Comparison of ENCODE assay signal across 16 cellular contexts in genomic region chr11:70796601-70797000, GRCh38.
DNase-seq lines count a peak whose midpoint lies in the region; ATAC-seq, FAIRE-seq and TF ChIP-seq lines count a peak whose summit lies in the region.
"Had no signal": no experiment of that assay in that cellular context is flagged by ENCODE, and none has a peak within 500 bp of the region (broad histone marks: within the 10 kb centered on the region; RNA-seq: fewer than 3 reads in every experiment).

No MANE protein-coding gene starts in this region.

- H3K4me3 Mint-ChIP-seq in neural progenitor cell: no peak overlapping the region
- no peak overlapping the region for H3K4me3 Mint-ChIP-seq in activated CD4-positive, alpha-beta T cell treated with anti-CD3 and anti-CD28 coated beads, Interleukin-2, amount 10 ng/mL, durations not matched to agents 24 days and 14 days
- H3K4me3 Mint-ChIP-seq: activated naive CD4-positive, alpha-beta T cell treated with anti-CD3 and anti-CD28 coated beads for 36 hours; nephron; T-helper 1 cell treated with Interleukin-12 subunit alpha and Interleukin-12 subunit beta and Interleukin-4 antibody, amounts not matched to agents 30 μg/mL and 1 μg/mL, for 36 hours had no signal

- WGBS in tibial nerve, 2 donors: 80 to 95% methylated on average over 4 to 5 of the region's 5 CpGs

- H3K9me3 ChIP-seq in Karpas-422 (ENCODE audit: low read length): no peaks in the 10 kb centered on the region; the same call in 1 of the 2 replicates
- peaks cover 8% of the 10 kb centered on the region for H3K9me3 ChIP-seq in neural progenitor cell (ENCODE audit: low read depth)
- peaks cover 0 to 54% (median 3%) of the 10 kb centered on the region in 4 donors for H3K9me3 ChIP-seq in tibial nerve

- H3K4me1 ChIP-seq in Karpas-422 (ENCODE audit: low read length) (no peaks in the 10 kb centered on the region), neural progenitor cell (no peaks in the 10 kb centered on the region), tibial nerve (no peaks in the 10 kb centered on the region)
- H3K4me1 ChIP-seq: A549 had no signal

- no peaks in the 10 kb centered on the region; the same call in 1 of the 2 replicates for H3K36me3 ChIP-seq in Karpas-422 (ENCODE audit: insufficient read depth, low read length)
- no peaks in the 10 kb centered on the region for H3K36me3 ChIP-seq in bronchial epithelial cell (ENCODE audit: control insufficient read depth, insufficient read depth, low read length)
- no peaks in the 10 kb centered on the region for H3K36me3 ChIP-seq in neural progenitor cell
- no peaks in the 10 kb centered on the region for H3K36me3 ChIP-seq in tibial nerve

- no peaks in the 10 kb centered on the region for H3F3A ChIP-seq in neural progenitor cell (ENCODE audit: low read depth)

- TF ChIP-seq EP300 in tibial nerve (IDR thresholded peaks at IDR 0.05): no peak

- H3K4me3 ChIP-seq in Karpas-422 (ENCODE audit: low read length) (no peak overlapping the region), bronchial epithelial cell (ENCODE audit: low read depth, low read length) (no peak overlapping the region), neural progenitor cell (no peak overlapping the region), tibial nerve (no peak overlapping the region)
- H3K4me3 ChIP-seq: A549 had no signal

- no peaks in the 10 kb centered on the region for H3K79me2 ChIP-seq in Karpas-422 (ENCODE audit: low read length)
- no peaks in the 10 kb centered on the region for H3K79me2 ChIP-seq in neural progenitor cell (ENCODE audit: low read depth)

- no peak overlapping the region for H3K27ac Mint-ChIP-seq in neural progenitor cell
- no peak overlapping the region for H3K27ac Mint-ChIP-seq in activated CD4-positive, alpha-beta T cell treated with anti-CD3 and anti-CD28 coated beads, Interleukin-2, amount 10 ng/mL, durations not matched to agents 24 days and 14 days
- H3K27ac Mint-ChIP-seq: activated naive CD4-positive, alpha-beta T cell treated with anti-CD3 and anti-CD28 coated beads for 36 hours; nephron; T-helper 1 cell treated with Interleukin-12 subunit alpha and Interleukin-12 subunit beta and Interleukin-4 antibody, amounts not matched to agents 30 μg/mL and 1 μg/mL, for 36 hours had no signal

- H3K9me3 Mint-ChIP-seq in neural progenitor cell: peaks cover 32% of the 10 kb centered on the region
- H3K9me3 Mint-ChIP-seq in activated CD4-positive, alpha-beta T cell treated with anti-CD3 and anti-CD28 coated beads, Interleukin-2, amount 10 ng/mL, durations not matched to agents 24 days and 14 days: peaks cover 16% of the 10 kb centered on the region

- peaks cover 7% of the 10 kb centered on the region for H3K27me3 Mint-ChIP-seq in neural progenitor cell (ENCODE audit: insufficient read depth, low read depth)
- no peaks in the 10 kb centered on the region for H3K27me3 Mint-ChIP-seq in activated CD4-positive, alpha-beta T cell treated with anti-CD3 and anti-CD28 coated beads, Interleukin-2, amount 10 ng/mL, durations not matched to agents 24 days and 14 days

- no peaks in the 10 kb centered on the region for H3K4me1 Mint-ChIP-seq in neural progenitor cell
- no peaks in the 10 kb centered on the region for H3K4me1 Mint-ChIP-seq in activated CD4-positive, alpha-beta T cell treated with anti-CD3 and anti-CD28 coated beads, Interleukin-2, amount 10 ng/mL, durations not matched to agents 24 days and 14 days
- H3K4me1 Mint-ChIP-seq: nephron had no signal

- no peak overlapping the region for H3K27ac ChIP-seq in Karpas-422 (ENCODE audit: low read length)
- no peak overlapping the region for H3K27ac ChIP-seq in neural progenitor cell
- no peak overlapping the region for H3K27ac ChIP-seq in tibial nerve
- H3K27ac ChIP-seq: A549 had no signal

- H3K4me2 ChIP-seq in Karpas-422 (ENCODE audit: low read depth, low read length, poor library complexity, severe bottlenecking): no peak overlapping the region
- no peak overlapping the region for H3K4me2 ChIP-seq in neural progenitor cell
- H3K4me2 ChIP-seq: A549 had no signal

- no peak overlapping the region for H3K9ac ChIP-seq in Karpas-422 (ENCODE audit: low read length)
- no peak overlapping the region for H3K9ac ChIP-seq in neural progenitor cell

- ATAC-seq in HG02623 (IDR thresholded peaks at IDR 0.05; ENCODE audit: unreplicated experiment): no peak

- no peaks in the 10 kb centered on the region for H4K20me1 ChIP-seq in Karpas-422 (ENCODE audit: insufficient read depth, low read depth, low read length)
- H4K20me1 ChIP-seq in neural progenitor cell (ENCODE audit: low read depth): no peaks in the 10 kb centered on the region

- TF ChIP-seq CTCF in bronchial epithelial cell (IDR thresholded peaks at IDR 0.05; ENCODE audit: insufficient read depth, low read length, severe bottlenecking) (peak; percentile 21), neural progenitor cell (IDR thresholded peaks at IDR 0.05) (peak; percentile 34), tibial nerve (IDR thresholded peaks at IDR 0.05) (no peak)

- H2AFZ ChIP-seq in Karpas-422 (ENCODE audit: low read length) (no peak overlapping the region), neural progenitor cell (replicated peaks) (no peak overlapping the region)

- H3K27me3 ChIP-seq in Karpas-422 (ENCODE audit: low read length): no peaks in the 10 kb centered on the region
- H3K27me3 ChIP-seq in bronchial epithelial cell (ENCODE audit: control insufficient read depth, insufficient read depth, low read length): no peaks in the 10 kb centered on the region
- no peaks in the 10 kb centered on the region for H3K27me3 ChIP-seq in neural progenitor cell
- no peaks in the 10 kb centered on the region for H3K27me3 ChIP-seq in tibial nerve

- no peaks in the 10 kb centered on the region for H3K9me2 ChIP-seq in Karpas-422 (replicated peaks; ENCODE audit: insufficient read depth, low read length)

- no peak for TF ChIP-seq POLR2A in tibial nerve (IDR thresholded peaks at IDR 0.05)

- DNase-seq in NCI-H1105 (lab: John Stamatoyannopoulos, UW) (peak; percentile 13), NCI-H1105 treated with DMSO at 0.1 percent for 48 hours (lab: John Stamatoyannopoulos, UW) (no peak), Karpas-422 (peak; percentile 58), bronchial epithelial cell (ENCODE audit: low read depth) (peak; percentile 3), neural progenitor cell (ENCODE audit: low spot score) (peak; percentile 16), tibial nerve (ENCODE audit: low spot score in 2 of 2) (no peak)
- no peak for DNase-seq in activated CD4-positive, alpha-beta T cell treated with anti-CD3 and anti-CD28 coated beads, Interleukin-2, amount 10 ng/mL, durations not matched to agents 24 days and 14 days
- DNase-seq: activated CD4-positive, CD25-positive, alpha-beta regulatory T cell; activated CD8-positive, alpha-beta memory T cell treated with anti-CD3 and anti-CD28 coated beads, Interleukin-2, amount 50 U/mL, for 4 hours; activated naive CD4-positive, alpha-beta T cell treated with anti-CD3 and anti-CD28 coated beads for 36 hours; NCI-H1048; NCI-H446 treated with DMSO at 0.1 percent for 48 hours had no signal

- no peak for FAIRE-seq in bronchial epithelial cell (lab: Jason Lieb, UNC)
- FAIRE-seq: A549 had no signal

- H3K36me3 Mint-ChIP-seq in neural progenitor cell: no peaks in the 10 kb centered on the region
- H3K36me3 Mint-ChIP-seq in activated CD4-positive, alpha-beta T cell treated with anti-CD3 and anti-CD28 coated beads, Interleukin-2, amount 10 ng/mL, durations not matched to agents 24 days and 14 days (ENCODE audit: low read depth): no peaks in the 10 kb centered on the region

- intact Hi-C loops in activated CD4-positive, alpha-beta T cell treated with anti-CD3 and anti-CD28 coated beads, Interleukin-2, amount 10 ng/mL, durations not matched to agents 24 days and 14 days (cut with micrococcal nuclease): no loop called here

Comparison
In these comparisons a context has a peak if more than half of its experiments do, and no peak if none do; other contexts are left out.
1. DNase-seq: peak in NCI-H1105 (single experiment), Karpas-422 (single experiment), bronchial epithelial cell (single experiment) and neural progenitor cell (single experiment); none in NCI-H1105 treated with DMSO at 0.1 percent for 48 hours (single experiment), activated CD4-positive, alpha-beta T cell treated with anti-CD3 and anti-CD28 coated beads, Interleukin-2, amount 10 ng/mL, durations not matched to agents 24 days and 14 days (single experiment) and tibial nerve (0 of 2).
2. CTCF ChIP-seq: peak in bronchial epithelial cell (single experiment) and neural progenitor cell (single experiment); none in tibial nerve (0 of 5).